ENCODE assay signal across 11 cellular contexts in genomic region chr17:76273923-76274558, GRCh38. TPM values are rescaled to one million over a fixed set of nuclear protein-coding genes. Genes with fewer than 3 reads are reported as not detected.
DNase-seq lines count a peak whose midpoint lies in the region; ATAC-seq, FAIRE-seq and TF ChIP-seq lines count a peak whose summit lies in the region.
"Had no signal": no experiment of that assay in that cellular context is flagged by ENCODE, and none has a peak within 500 bp of the region (broad histone marks: within the 10 kb centered on the region; RNA-seq: fewer than 3 reads in every experiment).

No MANE protein-coding gene starts in this region.

- dilution Hi-C loops in keratinocyte (cut with MboI; ENCODE audit: extremely low pct_ligation_motif_present, low sequenced_read_pairs): no loop called here

- H3K27ac Mint-ChIP-seq in T-helper 2 cell treated with Interferon-gamma antibody and Interleukin-4, amounts not matched to agents 5 μg/mL and 100 μg/mL, for 36 hours: peak overlapping the region; percentile 45

- H3K9me1 ChIP-seq in keratinocyte (ENCODE audit: control insufficient read depth, extremely low read depth, insufficient read depth, low read length): no peaks in the 10 kb centered on the region

- H3K27ac ChIP-seq in keratinocyte (ENCODE audit: control insufficient read depth, insufficient read depth, low read length): no peak overlapping the region
- H3K27ac ChIP-seq: uterus had no signal

- peak; percentile 37 to 39 for DNase-seq in activated T-cell treated with anti-CD3 and anti-CD28 coated beads, Interleukin-2, amount 50 U/mL, for 48 hours
- DNase-seq in activated T-cell treated with anti-CD3 and anti-CD28 coated beads for 4 hours (no peak), keratinocyte (ENCODE audit: low read depth, low spot score) (no peak), left cardiac atrium (no peak), NCI-H82 (lab: John Stamatoyannopoulos, UW) (no peak)
- no peak for DNase-seq in T-helper 2 cell treated with Interferon-gamma antibody and Interleukin-4, amounts not matched to agents 5 μg/mL and 100 μg/mL, for 36 hours (ENCODE audit: low spot score)
- peak; percentile 17 for DNase-seq in stimulated activated naive CD8-positive, alpha-beta T cell treated with anti-CD3 and anti-CD28 coated beads, Interleukin-15, Interleukin-2, amounts not matched to agents 100 U/mL and 50 U/mL, for 24 hours
- DNase-seq: NCI-H146, uterus had no signal

- H3K36me3 Mint-ChIP-seq in T-helper 2 cell treated with Interferon-gamma antibody and Interleukin-4, amounts not matched to agents 5 μg/mL and 100 μg/mL, for 36 hours (ENCODE audit: low read depth): peaks cover 24% of the 10 kb centered on the region

- peaks cover 6 to 8% of the 10 kb centered on the region in 2 experiments for H3K36me3 ChIP-seq in keratinocyte (ENCODE audit: control insufficient read depth in 2 of 2, extremely low read depth in 1 of 2, insufficient read depth in 2 of 2, low read length in 2 of 2)
- H3K36me3 ChIP-seq: uterus had no signal

- H3K4me3 Mint-ChIP-seq in T-helper 2 cell treated with Interferon-gamma antibody and Interleukin-4, amounts not matched to agents 5 μg/mL and 100 μg/mL, for 36 hours: no peak overlapping the region

- no peak for ATAC-seq in stimulated activated naive CD8-positive, alpha-beta T cell treated with anti-CD3 and anti-CD28 coated beads, Interleukin-15, Interleukin-2, amounts not matched to agents 100 U/mL and 50 U/mL, for 24 hours
- ATAC-seq in HG03521 (IDR thresholded peaks at IDR 0.05; ENCODE audit: unreplicated experiment): no peak
- ATAC-seq in left cardiac atrium: no peak

- H3K4me3 ChIP-seq in keratinocyte (ENCODE audit: control insufficient read depth in 2 of 3, extremely low read depth in 1 of 3, insufficient read depth in 2 of 3, low read depth in 1 of 3, low read length in 3 of 3): no peak overlapping the region
- H3K4me3 ChIP-seq: skin epidermis, uterus had no signal

- TF ChIP-seq CTCF in keratinocyte (optimal IDR thresholded peaks at IDR 0.05 in 1 of 3, IDR thresholded peaks at IDR 0.05 in 1 of 3, conservative IDR thresholded peaks at IDR 0.05 in 1 of 3; ENCODE audit: extremely low read depth in 1 of 3, insufficient read depth in 2 of 3, low read length in 3 of 3): no peak

- no peak overlapping the region for H3K9ac ChIP-seq in keratinocyte (ENCODE audit: control insufficient read depth, extremely low read depth, insufficient read depth, low read length)

- FAIRE-seq in keratinocyte (lab: Jason Lieb, UNC): peak; percentile 26

- no peak overlapping the region for H2AFZ ChIP-seq in keratinocyte (ENCODE audit: control insufficient read depth, low read length)

- H3K4me2 ChIP-seq in keratinocyte (ENCODE audit: control insufficient read depth, extremely low read depth, insufficient read depth, low read depth, low read length): no peak overlapping the region

- H3K4me1 ChIP-seq in keratinocyte (ENCODE audit: control insufficient read depth, extremely low read depth, insufficient read depth, low read length): peaks cover 11% of the 10 kb centered on the region

- H3K27me3 Mint-ChIP-seq in T-helper 2 cell treated with Interferon-gamma antibody and Interleukin-4, amounts not matched to agents 5 μg/mL and 100 μg/mL, for 36 hours (ENCODE audit: low read depth): no peaks in the 10 kb centered on the region

- H3K9me3 ChIP-seq in keratinocyte (ENCODE audit: control insufficient read depth, low read depth, low read length): no peaks in the 10 kb centered on the region
- H3K9me3 ChIP-seq: uterus had no signal

- no peaks in the 10 kb centered on the region for H3K9me3 Mint-ChIP-seq in T-helper 2 cell treated with Interferon-gamma antibody and Interleukin-4, amounts not matched to agents 5 μg/mL and 100 μg/mL, for 36 hours

- H3K27me3 ChIP-seq in keratinocyte (ENCODE audit: control insufficient read depth, extremely low read depth, insufficient read depth, low read length): no peaks in the 10 kb centered on the region
- H3K27me3 ChIP-seq: uterus had no signal

- peaks cover 6% of the 10 kb centered on the region for H3K79me2 ChIP-seq in keratinocyte (ENCODE audit: control insufficient read depth, insufficient read depth, low read length)

- intact Hi-C loops in left cardiac atrium (cut with DNase I): loop anchor here in 1 of 2 donors (10.0 kb wide), 1 partner anchor 89 kb away; no protein-coding TSS in a partner anchor

- H3K4me1 Mint-ChIP-seq in T-helper 2 cell treated with Interferon-gamma antibody and Interleukin-4, amounts not matched to agents 5 μg/mL and 100 μg/mL, for 36 hours (ENCODE audit: low read depth): peaks cover 25% of the 10 kb centered on the region

- H4K20me1 ChIP-seq in keratinocyte (ENCODE audit: control insufficient read depth, extremely low read depth, insufficient read depth, low read length): no peaks in the 10 kb centered on the region

RNA-seq across cellular contexts. Expression of gene UBALD2, which starts 8.9 kb away (rescaled TPM):
- 9.4 to 33.9 TPM (median 28.7 TPM) in 3 replicates for polyA plus RNA-seq in keratinocyte
- 6.8 TPM for polyA plus RNA-seq in keratinocyte (2011; ENCODE audit: low read depth)
- 11.8 and 17.0 TPM in 2 replicates for polyA plus RNA-seq in keratinocyte (2011; cell fraction: cytosol; rRNA removed)
- polyA plus RNA-seq in keratinocyte (2011; cell fraction: nucleus; rRNA removed): 7.4 and 8.5 TPM in 2 replicates
- polyA plus RNA-seq in keratinocyte (2012; ENCODE audit: low replicate concordance): 23.6 and 57.0 TPM in 2 replicates
- polyA minus RNA-seq in keratinocyte: 5.9 to 16.6 TPM (median 8.9 TPM) in 3 replicates
- 31.7 TPM for polyA minus RNA-seq in keratinocyte (2011; cell fraction: cytosol; rRNA and poly(A)+ RNA removed)
- 5.0 and 8.5 TPM in 2 replicates for polyA minus RNA-seq in keratinocyte (2011; cell fraction: nucleus; rRNA and poly(A)+ RNA removed)
- 10 to 100 TPM; 21.3 to 30.8 TPM for total RNA-seq in left cardiac atrium

RNA-seq across cellular contexts. Expression of gene RNF157, which starts 33.7 kb away (rescaled TPM):
- not detected in 3 replicates for polyA plus RNA-seq in keratinocyte
- not detected for polyA plus RNA-seq in keratinocyte (2011; ENCODE audit: low read depth)
- not detected in 2 replicates for polyA plus RNA-seq in keratinocyte (2011; cell fraction: cytosol; rRNA removed)
- not detected in 2 replicates for polyA plus RNA-seq in keratinocyte (2011; cell fraction: nucleus; rRNA removed)
- polyA plus RNA-seq in keratinocyte (2012; ENCODE audit: low replicate concordance): not detected in 2 replicates
- polyA minus RNA-seq in keratinocyte: not detected in 3 replicates
- polyA minus RNA-seq in keratinocyte (2011; cell fraction: cytosol; rRNA and poly(A)+ RNA removed): not detected
- not detected in 2 replicates for polyA minus RNA-seq in keratinocyte (2011; cell fraction: nucleus; rRNA and poly(A)+ RNA removed)
- 10 to 100 TPM; 11.1 to 19.9 TPM for total RNA-seq in left cardiac atrium

RNA-seq across cellular contexts. Expression of gene QRICH2, which starts 34.0 kb away (rescaled TPM):
- polyA plus RNA-seq in keratinocyte: 1.1 to 4.8 TPM (median 1.6 TPM) in 3 replicates
- 2.3 TPM for polyA plus RNA-seq in keratinocyte (2011; ENCODE audit: low read depth)
- 0.62 and 1.3 TPM in 2 replicates for polyA plus RNA-seq in keratinocyte (2011; cell fraction: cytosol; rRNA removed)
- 11.1 and 14.7 TPM in 2 replicates for polyA plus RNA-seq in keratinocyte (2011; cell fraction: nucleus; rRNA removed)
- polyA plus RNA-seq in keratinocyte (2012; ENCODE audit: low replicate concordance): 1.3 and 2.2 TPM in 2 replicates
- 1.7 to 11.3 TPM (median 9.9 TPM) in 3 replicates for polyA minus RNA-seq in keratinocyte
- 2.1 TPM for polyA minus RNA-seq in keratinocyte (2011; cell fraction: cytosol; rRNA and poly(A)+ RNA removed)
- 5.6 and 9.3 TPM in 2 replicates for polyA minus RNA-seq in keratinocyte (2011; cell fraction: nucleus; rRNA and poly(A)+ RNA removed)
- total RNA-seq in left cardiac atrium: 1 to 10 TPM; 1.9 to 3.9 TPM

Comparison
In these comparisons a context has a peak if more than half of its experiments do, and no peak if none do; other contexts are left out.
1. DNase-seq: peak in activated T-cell treated with anti-CD3 and anti-CD28 coated beads, Interleukin-2, amount 50 U/mL, for 48 hours (2 of 2) and stimulated activated naive CD8-positive, alpha-beta T cell treated with anti-CD3 and anti-CD28 coated beads, Interleukin-15, Interleukin-2, amounts not matched to agents 100 U/mL and 50 U/mL, for 24 hours (single experiment); none in activated T-cell treated with anti-CD3 and anti-CD28 coated beads for 4 hours (single experiment), T-helper 2 cell treated with Interferon-gamma antibody and Interleukin-4, amounts not matched to agents 5 μg/mL and 100 μg/mL, for 36 hours (single experiment), keratinocyte (single experiment), left cardiac atrium (single experiment) and NCI-H82 (single experiment).